Comparison of ENCODE assay signal across 11 cellular contexts in genomic region chr3:149618151-149619123, GRCh38. TPM values are rescaled to one million over a fixed set of nuclear protein-coding genes. Genes with fewer than 3 reads are reported as not detected.
DNase-seq lines count a peak whose midpoint lies in the region; ATAC-seq and TF ChIP-seq lines count a peak whose summit lies in the region.
"Had no signal": no experiment of that assay in that cellular context is flagged by ENCODE, and none has a peak within 500 bp of the region (broad histone marks: within the 10 kb centered on the region; RNA-seq: fewer than 3 reads in every experiment).

No MANE protein-coding gene starts in this region.

- H3K36me3 ChIP-seq in left lung = no peaks in the 10 kb centered on the region
- H3K36me3 ChIP-seq in thyroid gland = no peaks in the 10 kb centered on the region

- H3K9me3 Mint-ChIP-seq in HFFc6 = no peaks in the 10 kb centered on the region

- WGBS in thyroid gland, 2 donors = 63 to 66% methylated on average over 15 of the region's 15 CpGs

- H3K4me1 ChIP-seq in left lung = peaks cover 4 to 32% of the 10 kb centered on the region in 2 donors
- peaks cover 17 to 47% of the 10 kb centered on the region in 2 donors for H3K4me1 ChIP-seq in thyroid gland

- DNase-seq in NCI-H748 (lab: John Stamatoyannopoulos, UW; ENCODE audit: unreplicated experiment) (peak; percentile 1), NCI-H748 treated with DMSO at 0.1 percent for 48 hours (lab: John Stamatoyannopoulos, UW) (no peak), dermis blood vessel endothelial cell (peak; percentile 86), left lung (no peak), thyroid gland (no peak), HFFc6 (no peak)
- no peak for DNase-seq in NK-92 treated with Interleukin-12 subunit alpha and Interleukin-12 subunit beta, amount 100 ng/mL, for 24 hours (lab: John Stamatoyannopoulos, UW)
- DNase-seq: foreskin fibroblast, NCI-H526, T-helper 2 cell had no signal

- H3K9me3 ChIP-seq in left lung (no peaks in the 10 kb centered on the region), thyroid gland (no peaks in the 10 kb centered on the region)

- intact Hi-C loops in left lung (cut with DNase I) = no loop called here
- intact Hi-C loops in thyroid gland (cut with DNase I) = no loop called here

- H3K4me1 Mint-ChIP-seq in HFFc6 (ENCODE audit: low read depth) = peaks cover 74% of the 10 kb centered on the region

- peak overlapping the region; percentile 1 to 29 for H3K27ac ChIP-seq in left lung
- peak overlapping the region in 2 of 3 donors; percentile 27 to 34 for H3K27ac ChIP-seq in thyroid gland

- no peak for TF ChIP-seq CTCF in left lung (IDR thresholded peaks at IDR 0.05)
- TF ChIP-seq CTCF in thyroid gland (IDR thresholded peaks at IDR 0.05) = no peak
- no peak for TF ChIP-seq CTCF in HFFc6 (IDR thresholded peaks at IDR 0.05)

- H3K4me3 Mint-ChIP-seq in HFFc6 = no peak overlapping the region

- TF ChIP-seq POLR2A in thyroid gland (IDR thresholded peaks at IDR 0.05) = no peak

- H3K4me3 ChIP-seq in left lung (no peak overlapping the region), thyroid gland (replicated peaks in 1 of 3) (no peak overlapping the region)

- no peaks in the 10 kb centered on the region; the same call in 1 of the 2 replicates for H3K27me3 Mint-ChIP-seq in HFFc6 (ENCODE audit: insufficient read depth)

- H3K36me3 Mint-ChIP-seq in HFFc6 (ENCODE audit: low read depth) = peaks cover 6% of the 10 kb centered on the region

- no peak overlapping the region for H3K27ac Mint-ChIP-seq in HFFc6

- H3K27me3 ChIP-seq in left lung (peaks cover 0 to 81% of the 10 kb centered on the region in 2 donors), thyroid gland (no peaks in the 10 kb centered on the region)

- ATAC-seq in left lung = peak; percentile 17
- no peak for ATAC-seq in GM21576 (IDR thresholded peaks at IDR 0.05; ENCODE audit: unreplicated experiment)

RNA-seq across cellular contexts. Expression of gene WWTR1, which starts 39.4 kb away (rescaled TPM):
- total RNA-seq in dermis blood vessel endothelial cell = 111 and 207 TPM in 2 replicates
- total RNA-seq in left lung = 10 to 100 TPM; 74.2 to 76.6 TPM
- total RNA-seq in thyroid gland = 10 to 100 TPM; 56.7 to 87.6 (median 78.5) TPM
- total RNA-seq in HFFc6 (2021; fragmentation: NEBNext Ultra II Directional; extraction: Animal tissue kit (Norgen Biotek cat#: 25700)) = 10 to 100 TPM; 41.5 to 49.7 (median 45.5) TPM

Comparison
In these comparisons a context has a peak if more than half of its experiments do, and no peak if none do; other contexts are left out.
1. DNase-seq: peak in NCI-H748 (single experiment) and dermis blood vessel endothelial cell (single experiment); none in NCI-H748 treated with DMSO at 0.1 percent for 48 hours (single experiment), left lung (0 of 2), thyroid gland (0 of 2), NK-92 treated with Interleukin-12 subunit alpha and Interleukin-12 subunit beta, amount 100 ng/mL, for 24 hours (single experiment) and HFFc6 (single experiment).